Comparison of ENCODE assay signal across 20 cellular contexts in genomic region chr13:113322890-113323651, GRCh38. TPM values are rescaled to one million over a fixed set of nuclear protein-coding genes. Genes with fewer than 3 reads are reported as not detected.
DNase-seq lines count a peak whose midpoint lies in the region; ATAC-seq and TF ChIP-seq lines count a peak whose summit lies in the region.
"Had no signal": no experiment of that assay in that cellular context is flagged by ENCODE, and none has a peak within 500 bp of the region (broad histone marks: within the 10 kb centered on the region; RNA-seq: fewer than 3 reads in every experiment).

No MANE protein-coding gene starts in this region.

- in situ Hi-C loops in Panc1 (cut with HindIII; ENCODE audit: low pct_unique_long_range_greater_than_20kb, low sequenced_read_pairs) = no loop called here

- H3K4me1 ChIP-seq in left ventricle myocardium inferior = peaks cover 10% of the 10 kb centered on the region
- no peaks in the 10 kb centered on the region for H3K4me1 ChIP-seq in Panc1 (ENCODE audit: control insufficient read depth, insufficient read depth, low read length)
- H3K4me1 ChIP-seq in CD8-positive, alpha-beta memory T cell (ENCODE audit: insufficient read depth, low read length) = no peaks in the 10 kb centered on the region
- H3K4me1 ChIP-seq: A549, Peyer's patch had no signal

- peak overlapping the region; percentile 15 for H3K27ac ChIP-seq in left ventricle myocardium inferior (replicated peaks)
- no peak overlapping the region for H3K27ac ChIP-seq in Panc1 (ENCODE audit: low read length)
- H3K27ac ChIP-seq in CD8-positive, alpha-beta memory T cell (ENCODE audit: low read depth, low read length) = no peak overlapping the region
- H3K27ac ChIP-seq: A549, KMS-11, Peyer's patch, SK-N-MC had no signal

- peak overlapping the region; percentile 79 for H3K4me3 Mint-ChIP-seq in endothelial cell (ENCODE audit: unreplicated experiment)
- H3K4me3 Mint-ChIP-seq in type B pancreatic cell = no peak overlapping the region
- H3K4me3 Mint-ChIP-seq in CD8-positive, alpha-beta memory T cell = no peak overlapping the region

- intact Hi-C loops in left ventricle myocardium inferior (cut with micrococcal nuclease) = no loop called here
- intact Hi-C loops in cardiac septum (cut with DNase I) = no loop called here
- intact Hi-C loops in Panc1 (cut with micrococcal nuclease; ENCODE audit: unreplicated experiment) = no loop called here

- DNase-seq in left ventricle myocardium inferior = no peak
- no peak for DNase-seq in cardiac septum (ENCODE audit: low spot score)
- DNase-seq in Panc1 (ENCODE audit: low read depth, low spot score) = no peak
- DNase-seq in endothelial cell (ENCODE audit: low spot score) = no peak
- DNase-seq in type B pancreatic cell (ENCODE audit: extremely low spot score, unreplicated experiment) = no peak
- no peak for DNase-seq in CD8-positive, alpha-beta memory T cell
- no peak for DNase-seq in DMS114 treated with DMSO at 0.1 percent for 48 hours (lab: John Stamatoyannopoulos, UW; ENCODE audit: unreplicated experiment)
- DNase-seq: C1 segment of cervical spinal cord, COR-L47, MG63, NCI-H1092, NCI-H146, NCI-H510A treated with DMSO at 0.1 percent for 48 hours, NCI-H82, Peyer's patch had no signal

- H3K4me3 ChIP-seq in left ventricle myocardium inferior (no peak overlapping the region), Panc1 (ENCODE audit: low read depth in 2 of 2, low read length in 2 of 2) (no peak overlapping the region)
- no peak overlapping the region for H3K4me3 ChIP-seq in CD8-positive, alpha-beta memory T cell (ENCODE audit: low read length)
- H3K4me3 ChIP-seq: A549, MG63, Peyer's patch, SK-N-MC had no signal

- CTCF ChIA-PET in Panc1 (lab: Charles Lee) = no interaction called here
- CTCF ChIA-PET in CD8-positive, alpha-beta memory T cell (lab: Charles Lee) = no interaction called here

- H3K36me3 Mint-ChIP-seq in endothelial cell (ENCODE audit: low read depth, unreplicated experiment) (peaks cover 42% of the 10 kb centered on the region), type B pancreatic cell (peaks cover 8% of the 10 kb centered on the region)
- H3K36me3 Mint-ChIP-seq in CD8-positive, alpha-beta memory T cell = peaks cover 8 to 65% (median 21%) of the 10 kb centered on the region in 3 donors

- H3K9me3 ChIP-seq in left ventricle myocardium inferior (replicated peaks) (no peaks in the 10 kb centered on the region), Panc1 (ENCODE audit: control insufficient read depth, insufficient read depth, low read depth, low read length) (no peaks in the 10 kb centered on the region)
- no peaks in the 10 kb centered on the region for H3K9me3 ChIP-seq in CD8-positive, alpha-beta memory T cell (ENCODE audit: low read length)
- H3K9me3 ChIP-seq: A549, MG63, Peyer's patch had no signal

- H3K4me1 Mint-ChIP-seq in endothelial cell (ENCODE audit: unreplicated experiment) (no peaks in the 10 kb centered on the region), type B pancreatic cell (ENCODE audit: unreplicated experiment) (no peaks in the 10 kb centered on the region)
- H3K4me1 Mint-ChIP-seq in CD8-positive, alpha-beta memory T cell = peaks cover 0 to 1% (median under 1%) of the 10 kb centered on the region in 3 donors

- H3K36me3 ChIP-seq in left ventricle myocardium inferior = peaks cover 60% of the 10 kb centered on the region
- H3K36me3 ChIP-seq in Panc1 (ENCODE audit: control insufficient read depth, insufficient read depth, low read length) = 0 out of 2 replicates have a peak, but pooled peaks cover 3% of the 10 kb centered on the region
- peaks cover 30% of the 10 kb centered on the region for H3K36me3 ChIP-seq in CD8-positive, alpha-beta memory T cell (ENCODE audit: insufficient read depth, low read length)

- H3K27me3 ChIP-seq in left ventricle myocardium inferior (ENCODE audit: low read depth) (no peaks in the 10 kb centered on the region), Panc1 (ENCODE audit: control insufficient read depth, insufficient read depth, low read length) (no peaks in the 10 kb centered on the region)
- H3K27me3 ChIP-seq in CD8-positive, alpha-beta memory T cell (ENCODE audit: insufficient read depth, low read length, poor library complexity, severe bottlenecking) = no peaks in the 10 kb centered on the region
- H3K27me3 ChIP-seq: Peyer's patch had no signal

- BruUV-seq in Panc1 (replicated peaks; lab: Mats Ljungman, UMichigan) = TSS peak; percentile 99

- POLR2A ChIA-PET in Panc1 (lab: Charles Lee) = no interaction called here
- POLR2A ChIA-PET in CD8-positive, alpha-beta memory T cell (lab: Charles Lee) = no interaction called here

- ATAC-seq in Panc1 (no peak), GM19455 (IDR thresholded peaks at IDR 0.05; ENCODE audit: unreplicated experiment) (no peak)
- ATAC-seq: A549, Right ventricle myocardium inferior had no signal

- H3K27ac Mint-ChIP-seq in endothelial cell (ENCODE audit: unreplicated experiment) (no peak overlapping the region), type B pancreatic cell (peak overlapping the region; percentile 56)
- peak overlapping the region in 1 of 8 donors; percentile 38 for H3K27ac Mint-ChIP-seq in CD8-positive, alpha-beta memory T cell

- TF ChIP-seq CTCF in left ventricle myocardium inferior (IDR thresholded peaks at IDR 0.05; ENCODE audit: borderline replicate concordance) (no peak), Panc1 (IDR thresholded peaks at IDR 0.05) (no peak), endothelial cell (IDR thresholded peaks at IDR 0.05; ENCODE audit: unreplicated experiment) (no peak), type B pancreatic cell (conservative IDR thresholded peaks at IDR 0.05) (no peak)

- no peaks in the 10 kb centered on the region for H3K9me3 Mint-ChIP-seq in endothelial cell (ENCODE audit: unreplicated experiment)
- H3K9me3 Mint-ChIP-seq in type B pancreatic cell = no peaks in the 10 kb centered on the region
- H3K9me3 Mint-ChIP-seq in CD8-positive, alpha-beta memory T cell = no peaks in the 10 kb centered on the region

- H3K27me3 Mint-ChIP-seq in endothelial cell (ENCODE audit: unreplicated experiment) = peaks cover 5% of the 10 kb centered on the region
- no peaks in the 10 kb centered on the region for H3K27me3 Mint-ChIP-seq in type B pancreatic cell
- peaks cover 0 to 1% of the 10 kb centered on the region in 2 donors for H3K27me3 Mint-ChIP-seq in CD8-positive, alpha-beta memory T cell

RNA-seq across cellular contexts. Expression of gene LAMP1, which starts 26.0 kb away (rescaled TPM):
- total RNA-seq in left ventricle myocardium inferior = 96.1 TPM
- 91.4 TPM for total RNA-seq in cardiac septum
- total RNA-seq in Panc1 (2021; ENCODE audit: unreplicated experiment) = 212 TPM
- polyA plus RNA-seq in Panc1 (2012; ENCODE audit: insufficient read length) = 236 TPM
- 210 TPM for total RNA-seq in endothelial cell (ENCODE audit: unreplicated experiment)
- 152 and 312 TPM in 2 replicates for total RNA-seq in type B pancreatic cell (ENCODE audit: low replicate concordance)
- 100 to 1,000 TPM in 1 of 2 experiments, 10 to 100 TPM in 1; 97.2 to 110 TPM for total RNA-seq in CD8-positive, alpha-beta memory T cell
- polyA plus RNA-seq in CD8-positive, alpha-beta memory T cell = 36.6 TPM

RNA-seq across cellular contexts. Expression of gene GRTP1, which starts 40.9 kb away (rescaled TPM):
- 1.6 TPM for total RNA-seq in left ventricle myocardium inferior
- 0.70 TPM for total RNA-seq in cardiac septum
- total RNA-seq in Panc1 (2021; ENCODE audit: unreplicated experiment) = 4.8 TPM
- polyA plus RNA-seq in Panc1 (2012; ENCODE audit: insufficient read length) = 9.2 TPM
- 0.90 TPM for total RNA-seq in endothelial cell (ENCODE audit: unreplicated experiment)
- 19.0 and 22.4 TPM in 2 replicates for total RNA-seq in type B pancreatic cell (ENCODE audit: low replicate concordance)
- total RNA-seq in CD8-positive, alpha-beta memory T cell = not detected
- not detected for polyA plus RNA-seq in CD8-positive, alpha-beta memory T cell
